In genomic region chr7:101216860-101217387, GRCh38 we compare ENCODE assay signal across 9 cellular contexts. TPM values are rescaled to one million over a fixed set of nuclear protein-coding genes. Genes with fewer than 3 reads are reported as not detected.
DNase-seq lines count a peak whose midpoint lies in the region; ATAC-seq and TF ChIP-seq lines count a peak whose summit lies in the region.
"Had no signal": no experiment of that assay in that cellular context is flagged by ENCODE, and none has a peak within 500 bp of the region (broad histone marks: within the 10 kb centered on the region; RNA-seq: fewer than 3 reads in every experiment).

No MANE protein-coding gene starts in this region.

- H3K9me3 ChIP-seq in mucosa of rectum (ENCODE audit: control insufficient read depth in 2 of 2, low read length in 2 of 2): no peaks in the 10 kb centered on the region

- peak overlapping the region; percentile 80 for H3K4me3 Mint-ChIP-seq in Calu3 (ENCODE audit: low read depth, unreplicated experiment)
- H3K4me3 Mint-ChIP-seq in chondrocyte (ENCODE audit: unreplicated experiment): peak overlapping the region; percentile 97

- peaks cover 10 to 18% of the 10 kb centered on the region in 2 donors for H3K36me3 ChIP-seq in mucosa of rectum (ENCODE audit: control insufficient read depth in 2 of 2, insufficient read depth in 2 of 2, low read length in 2 of 2)

- intact Hi-C loops in Calu3 (cut with micrococcal nuclease; ENCODE audit: unreplicated experiment): no loop called here

- H3K27ac Mint-ChIP-seq in Calu3 (ENCODE audit: unreplicated experiment): peak overlapping the region; percentile 54
- H3K27ac Mint-ChIP-seq in chondrocyte (ENCODE audit: unreplicated experiment): peak overlapping the region; percentile 61

- H3K27ac ChIP-seq in mucosa of rectum (ENCODE audit: low read depth in 2 of 2, low read length in 2 of 2): peak overlapping the region; percentile 97 to 99

- TSS peak; percentile 62 for BruUV-seq in Calu3 (replicated peaks; lab: Mats Ljungman, UMichigan)

- H3K4me3 ChIP-seq in mucosa of rectum (ENCODE audit: low read length in 2 of 2): peak overlapping the region; percentile 92 to 99

- H3K27me3 ChIP-seq in mucosa of rectum (ENCODE audit: control insufficient read depth in 2 of 2, insufficient read depth in 2 of 2, low read length in 2 of 2): no peaks in the 10 kb centered on the region

- TF ChIP-seq CTCF in Calu3 (IDR thresholded peaks at IDR 0.05; ENCODE audit: unreplicated experiment) (no peak), chondrocyte (IDR thresholded peaks at IDR 0.05) (peak; percentile 43)

- H3K36me3 Mint-ChIP-seq in Calu3 (ENCODE audit: insufficient read depth, unreplicated experiment): peaks cover 47% of the 10 kb centered on the region
- H3K36me3 Mint-ChIP-seq in chondrocyte (ENCODE audit: low read depth): peaks cover 9% of the 10 kb centered on the region

- no peak for DNase-seq in Calu3
- DNase-seq in LHCN-M2 (ENCODE audit: low read depth): peak; percentile 34
- DNase-seq in chondrocyte (ENCODE audit: low spot score): no peak
- no peak for DNase-seq in dedifferentiated amniotic fluid mesenchymal stem cell (ENCODE audit: extremely low spot score)
- no peak for DNase-seq in NCI-H1694 treated with DMSO at 0.1 percent for 48 hours (lab: John Stamatoyannopoulos, UW)

- H3K9me3 Mint-ChIP-seq in Calu3 (ENCODE audit: low read depth, unreplicated experiment): no peaks in the 10 kb centered on the region
- no peaks in the 10 kb centered on the region for H3K9me3 Mint-ChIP-seq in chondrocyte (ENCODE audit: low read depth)

- H3K27me3 Mint-ChIP-seq in Calu3 (ENCODE audit: unreplicated experiment): no peaks in the 10 kb centered on the region
- H3K27me3 Mint-ChIP-seq in chondrocyte (ENCODE audit: low read depth): no peaks in the 10 kb centered on the region

- ATAC-seq in GM21515 (IDR thresholded peaks at IDR 0.05; ENCODE audit: unreplicated experiment): peak; percentile 29
- no peak for ATAC-seq in HG03439 (IDR thresholded peaks at IDR 0.05; ENCODE audit: unreplicated experiment)

- H3K9ac ChIP-seq in mucosa of rectum (ENCODE audit: low read depth in 1 of 2, low read length in 2 of 2): peak overlapping the region; percentile 74 to 83

- CTCF ChIA-PET in Calu3 (lab: Charles Lee): interaction anchor here (0.6 to 2.3 kb wide), 6 partner anchors 15 to 364 kb away, joined by 3 to 19 read pairs (median 13); partner anchors contain the start of gene FIS1

- H3K4me1 Mint-ChIP-seq in Calu3 (ENCODE audit: low read depth, unreplicated experiment): peaks cover 15% of the 10 kb centered on the region
- H3K4me1 Mint-ChIP-seq in chondrocyte (ENCODE audit: low read depth): peaks cover 41% of the 10 kb centered on the region

- peaks cover 23 to 24% of the 10 kb centered on the region in 2 donors for H3K4me1 ChIP-seq in mucosa of rectum (ENCODE audit: control insufficient read depth in 2 of 2, insufficient read depth in 2 of 2, low read length in 2 of 2)

RNA-seq across cellular contexts. Expression of gene PLOD3, which starts 0.5 kb away (rescaled TPM):
- total RNA-seq in Calu3 (2022): 103 and 108 TPM in 2 replicates
- 135 and 163 TPM in 2 replicates for total RNA-seq in LHCN-M2 (2014; rRNA removed)
- polyA plus RNA-seq in LHCN-M2 (2012): 125 TPM
- 129 to 156 TPM (median 149 TPM) in 3 replicates for total RNA-seq in chondrocyte

RNA-seq across cellular contexts. Expression of gene ZNHIT1, which starts 1.0 kb away (rescaled TPM):
- 57.2 and 57.5 TPM in 2 replicates for total RNA-seq in Calu3 (2022)
- 116 and 134 TPM in 2 replicates for total RNA-seq in LHCN-M2 (2014; rRNA removed)
- 119 TPM for polyA plus RNA-seq in LHCN-M2 (2012)
- 57.2 to 65.0 TPM (median 58.1 TPM) in 3 replicates for total RNA-seq in chondrocyte

RNA-seq across cellular contexts. Expression of gene MOGAT3, which starts 16.1 kb away (rescaled TPM):
- not detected in 2 replicates for total RNA-seq in Calu3 (2022)
- not detected in 2 replicates for total RNA-seq in LHCN-M2 (2014; rRNA removed)
- not detected for polyA plus RNA-seq in LHCN-M2 (2012)
- not detected in 3 replicates for total RNA-seq in chondrocyte
- total RNA-seq: T-helper 1 cell treated with Interleukin-12 subunit alpha and Interleukin-12 subunit beta and Interleukin-4 antibody, amounts not matched to agents 30 ng/mL and 1 ng/mL, for 36 hours had no signal

RNA-seq across cellular contexts. Expression of gene CLDN15, which starts 20.7 kb away (rescaled TPM):
- total RNA-seq in Calu3 (2022) (6.4 and 8.5 TPM in 2 replicates), LHCN-M2 (2014; rRNA removed) (4.7 and 6.0 TPM in 2 replicates), chondrocyte (6.6 to 7.7 TPM (median 7.6 TPM) in 3 replicates)
- 3.0 TPM for polyA plus RNA-seq in LHCN-M2 (2012)

RNA-seq across cellular contexts. Expression of gene FIS1, which starts 28.0 kb away (rescaled TPM):
- total RNA-seq in Calu3 (2022) (83.8 and 90.0 TPM in 2 replicates), LHCN-M2 (2014; rRNA removed) (318 TPM in 2 replicates), chondrocyte (110 to 133 TPM (median 118 TPM) in 3 replicates)
- 397 TPM for polyA plus RNA-seq in LHCN-M2 (2012)
